7 cellular contexts compared by ENCODE assay signal in the genomic region with DNA sequence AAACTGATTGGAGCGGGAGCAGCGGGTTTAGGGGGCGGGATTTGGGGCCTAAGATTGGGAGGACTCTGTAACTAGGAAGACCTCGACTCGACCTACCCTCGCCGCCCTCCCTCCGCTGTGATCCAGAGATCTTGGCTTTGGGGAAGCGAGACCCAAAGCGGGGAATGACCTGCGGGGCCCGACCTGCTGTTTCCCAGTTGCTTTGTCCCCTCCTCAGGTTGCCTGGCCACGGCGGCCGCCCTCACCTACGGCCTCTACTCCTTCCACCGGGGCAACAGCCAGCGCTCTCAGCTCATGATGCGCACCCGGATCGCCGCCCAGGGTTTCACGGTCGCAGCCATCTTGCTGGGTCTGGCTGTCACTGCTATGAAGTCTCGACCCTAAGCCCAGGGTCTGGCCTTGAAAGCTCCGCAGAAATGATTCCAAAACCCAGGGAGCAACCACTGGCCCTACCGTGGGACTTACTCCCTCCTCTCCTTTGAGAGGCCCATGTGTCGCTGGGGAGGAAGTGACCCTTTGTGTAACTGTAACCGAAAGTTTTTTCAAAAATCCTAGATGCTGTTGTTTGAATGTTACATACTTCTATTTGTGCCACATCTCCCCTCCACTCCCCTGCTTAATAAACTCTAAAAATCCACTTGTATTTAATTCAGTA. TPM values are rescaled to one million over a fixed set of nuclear protein-coding genes. Genes with fewer than 3 reads are reported as not detected.
A peak's percentile ranks its signal among the peaks of the same experiment; 100 is the strongest.
DNase-seq lines count a peak whose midpoint lies in the region; ATAC-seq, FAIRE-seq and TF ChIP-seq lines count a peak whose summit lies in the region.

No MANE protein-coding gene starts in this region.

- no peaks in the 10 kb centered on the region for H3K27me3 ChIP-seq in MM.1S (replicated peaks; ENCODE audit: insufficient read depth, low read length)
- H3K27me3 ChIP-seq in upper lobe of right lung: no peaks in the 10 kb centered on the region

- peaks cover 66% of the 10 kb centered on the region for H3K79me2 ChIP-seq in MM.1S (ENCODE audit: low read length)

- peaks cover 13% of the 10 kb centered on the region for H3K4me1 Mint-ChIP-seq in memory B cell

- peak overlapping the region; percentile 90 for H3K4me2 ChIP-seq in MM.1S (ENCODE audit: low read depth, low read length)

- peak overlapping the region; percentile 90; the same call in 1 of the 2 replicates for H3K27ac ChIP-seq in MM.1S (ENCODE audit: low read length)
- H3K27ac ChIP-seq in caudate nucleus (ENCODE audit: low read depth, low read length): peak overlapping the region; percentile 98
- peak overlapping the region; percentile 96 for H3K27ac ChIP-seq in upper lobe of right lung

- H3K9ac ChIP-seq in MM.1S (ENCODE audit: low read length): peak overlapping the region; percentile 98

- H3K36me3 Mint-ChIP-seq in memory B cell: peaks cover 11% of the 10 kb centered on the region

- peak overlapping the region; percentile 55; the same call in 1 of the 2 replicates for H2AFZ ChIP-seq in MM.1S (ENCODE audit: low read length)

- H3K36me3 ChIP-seq in MM.1S (replicated peaks; ENCODE audit: insufficient read depth, low read length): peaks cover 14% of the 10 kb centered on the region; the same call in 1 of the 2 replicates
- peaks cover 35% of the 10 kb centered on the region for H3K36me3 ChIP-seq in upper lobe of right lung

- ATAC-seq in memory B cell (ENCODE audit: low read depth): peak; percentile 37
- peak; percentile 40 for ATAC-seq in upper lobe of right lung

- no peak for DNase-seq in GM18507 (ENCODE audit: extremely low spot score, insufficient read length, low read depth)
- DNase-seq in H4 (ENCODE audit: low spot score): peak; percentile 45
- DNase-seq in MM.1S: no peak
- peak in 2 of 61 donors; percentile 60 to 98 for DNase-seq in caudate nucleus (lab: John Stamatoyannopoulos, UW)
- DNase-seq in memory B cell (ENCODE audit: low spot score in 2 of 2): no peak
- DNase-seq in upper lobe of right lung: no peak
- DNase-seq in RPMI8226: no peak

- no peaks in the 10 kb centered on the region for H3K9me2 ChIP-seq in MM.1S (replicated peaks; ENCODE audit: insufficient read depth, low read length)

- H3K4me3 ChIP-seq in MM.1S (ENCODE audit: low read length) (peak overlapping the region; percentile 88), upper lobe of right lung (peak overlapping the region; percentile 87)

- H3K27ac Mint-ChIP-seq in memory B cell: peak overlapping the region; percentile 96

- peak overlapping the region; percentile 96 for H3K4me3 Mint-ChIP-seq in memory B cell

- peaks cover 7% of the 10 kb centered on the region; the same call in 1 of the 2 replicates for H3F3A ChIP-seq in MM.1S (ENCODE audit: insufficient read depth, low read length)

- H3K9me3 ChIP-seq in MM.1S (replicated peaks; ENCODE audit: insufficient read depth, low read length) (no peaks in the 10 kb centered on the region), upper lobe of right lung (no peaks in the 10 kb centered on the region)

- intact Hi-C loops in upper lobe of right lung (cut with DNase I): no loop called here

- peaks cover 5% of the 10 kb centered on the region; the same call in 1 of the 2 replicates for H3K4me1 ChIP-seq in MM.1S (ENCODE audit: low read length)
- H3K4me1 ChIP-seq in upper lobe of right lung: peaks cover 7% of the 10 kb centered on the region

- TF ChIP-seq CTCF in MM.1S (IDR thresholded peaks at IDR 0.05; ENCODE audit: low read length): no peak
- TF ChIP-seq CTCF in upper lobe of right lung (IDR thresholded peaks at IDR 0.05): no peak

- peaks cover 8% of the 10 kb centered on the region; the same call in 1 of the 2 replicates for H4K20me1 ChIP-seq in MM.1S (ENCODE audit: insufficient read depth, low read length)

- H3K27me3 Mint-ChIP-seq in memory B cell: no peaks in the 10 kb centered on the region

- no peaks in the 10 kb centered on the region for H3K9me3 Mint-ChIP-seq in memory B cell

- peak; percentile 52 for FAIRE-seq in GM18507 (lab: Jason Lieb, UNC)

RNA-seq across cellular contexts. Expression of gene HIGD2A, which starts 0.7 kb away (rescaled TPM):
- 182 and 212 TPM in 2 replicates for total RNA-seq in H4 (2014; rRNA removed; shearing (Covaris generic))
- 104 TPM for total RNA-seq in upper lobe of right lung

RNA-seq across cellular contexts. Expression of gene NOP16, which starts 0.8 kb away (rescaled TPM):
- total RNA-seq in H4 (2014; rRNA removed; shearing (Covaris generic)): 30.9 and 47.2 TPM in 2 replicates
- total RNA-seq in upper lobe of right lung: 13.6 TPM

RNA-seq across cellular contexts. Expression of gene ARL10, which starts 24.0 kb away (rescaled TPM):
- 0.02 TPM in 1 of 2 replicates, not detected in the other for total RNA-seq in H4 (2014; rRNA removed; shearing (Covaris generic))
- total RNA-seq in upper lobe of right lung: 7.9 TPM

RNA-seq across cellular contexts. Expression of gene CLTB, which starts 27.1 kb away (rescaled TPM):
- 80.4 and 81.9 TPM in 2 replicates for total RNA-seq in H4 (2014; rRNA removed; shearing (Covaris generic))
- total RNA-seq in upper lobe of right lung: 80.9 TPM

RNA-seq across cellular contexts. Expression of gene KIAA1191, which starts 27.7 kb away (rescaled TPM):
- 83.8 and 97.8 TPM in 2 replicates for total RNA-seq in H4 (2014; rRNA removed; shearing (Covaris generic))
- 92.6 TPM for total RNA-seq in upper lobe of right lung
